17 cellular contexts compared by ENCODE assay signal in genomic region chr11:48093323-48093722, GRCh38.
DNase-seq lines count a peak whose midpoint lies in the region; ATAC-seq, FAIRE-seq and TF ChIP-seq lines count a peak whose summit lies in the region.
"Had no signal": no experiment of that assay in that cellular context is flagged by ENCODE, and none has a peak within 500 bp of the region (broad histone marks: within the 10 kb centered on the region; RNA-seq: fewer than 3 reads in every experiment).

No MANE protein-coding gene starts in this region.

- ATAC-seq in natural killer cell = no peak
- no peak for ATAC-seq in left cardiac atrium
- ATAC-seq in GM21526 (IDR thresholded peaks at IDR 0.05; ENCODE audit: low FRiP score, unreplicated experiment) = no peak
- ATAC-seq: activated naive CD4-positive, alpha-beta T cell treated with anti-CD3 and anti-CD28 coated beads, Interleukin-2, amount 50 U/mL, for 72 hours; stimulated activated naive CD8-positive, alpha-beta T cell treated with anti-CD3 and anti-CD28 coated beads, Interleukin-15, Interleukin-2, amounts not matched to agents 100 U/mL and 50 U/mL, for 24 hours had no signal

- no peaks in the 10 kb centered on the region for H3K36me3 Mint-ChIP-seq in natural killer cell

- in situ Hi-C loops in ACHN (cut with HindIII; ENCODE audit: low pct_ligation_motif_present, low pct_unique_long_range_greater_than_20kb, low sequenced_read_pairs) = no loop called here

- H2AFZ ChIP-seq in KMS-11 (ENCODE audit: low read depth) = no peak overlapping the region

- H3K4me2 ChIP-seq in KMS-11 = peak overlapping the region; percentile 35

- peaks cover 28% of the 10 kb centered on the region for H3K4me1 ChIP-seq in KMS-11 (ENCODE audit: low read depth, poor library complexity, severe bottlenecking)

- no peaks in the 10 kb centered on the region for H3K9me3 Mint-ChIP-seq in natural killer cell
- H3K9me3 Mint-ChIP-seq: activated naive CD4-positive, alpha-beta T cell treated with anti-CD3 and anti-CD28 coated beads, Interleukin-2, amount 50 U/mL, for 72 hours; neural crest cell had no signal

- peak overlapping the region; percentile 72 to 77 for H3K27ac Mint-ChIP-seq in natural killer cell
- H3K27ac Mint-ChIP-seq: activated naive CD4-positive, alpha-beta T cell treated with anti-CD3 and anti-CD28 coated beads, Interleukin-2, amount 50 U/mL, for 72 hours had no signal

- no peaks in the 10 kb centered on the region for H3K27me3 Mint-ChIP-seq in natural killer cell (ENCODE audit: low read depth in 2 of 2)

- FAIRE-seq in bronchial epithelial cell (lab: Jason Lieb, UNC) = no peak
- FAIRE-seq: keratinocyte had no signal

- H3K9ac ChIP-seq in KMS-11 = no peak overlapping the region

- no peak for TF ChIP-seq CTCF in C4-2B (conservative IDR thresholded peaks at IDR 0.05)
- no peak for TF ChIP-seq CTCF in KMS-11 (conservative IDR thresholded peaks at IDR 0.05; ENCODE audit: low read depth, low read length)
- TF ChIP-seq CTCF in bronchial epithelial cell (IDR thresholded peaks at IDR 0.05; ENCODE audit: insufficient read depth, low read length, severe bottlenecking) = no peak
- no peak for TF ChIP-seq CTCF in natural killer cell (IDR thresholded peaks at IDR 0.05)

- H3K36me3 ChIP-seq in KMS-11 (ENCODE audit: insufficient read depth) = no peaks in the 10 kb centered on the region
- no peaks in the 10 kb centered on the region for H3K36me3 ChIP-seq in bronchial epithelial cell (ENCODE audit: control insufficient read depth, insufficient read depth, low read length)

- H3K27ac ChIP-seq in C4-2B (peak overlapping the region; percentile 49; the same call in 1 of the 2 replicates), KMS-11 (no peak overlapping the region)
- H3K27ac ChIP-seq: RWPE1 had no signal

- H3K4me3 ChIP-seq in KMS-11 (IDR thresholded peaks at IDR 0.05; ENCODE audit: insufficient read depth, low read depth, low read length) = no peak overlapping the region
- H3K4me3 ChIP-seq in bronchial epithelial cell (ENCODE audit: low read depth, low read length) = no peak overlapping the region

- H3K4me3 Mint-ChIP-seq in natural killer cell = no peak overlapping the region
- H3K4me3 Mint-ChIP-seq: neural crest cell had no signal

- H4K20me1 ChIP-seq in KMS-11 (ENCODE audit: insufficient read depth) = no peaks in the 10 kb centered on the region

- no peaks in the 10 kb centered on the region for H3K79me2 ChIP-seq in KMS-11 (ENCODE audit: insufficient read depth, low read depth)

- DNase-seq in bronchial epithelial cell (ENCODE audit: low read depth) (peak; percentile 23), natural killer cell (no peak), left cardiac atrium (no peak), ACHN (no peak)
- DNase-seq in activated CD4-positive, alpha-beta T cell treated with anti-CD3 and anti-CD28 coated beads for 48 hours = no peak
- DNase-seq: activated CD4-positive, alpha-beta T cell treated with anti-CD3 and anti-CD28 coated beads, Interleukin-2, amount 50 U/mL, for 4 hours; activated T-cell treated with anti-CD3 and anti-CD28 coated beads for 4 hours; Kasumi-1; NCI-H1436 treated with DMSO at 0.1 percent for 48 hours; stimulated activated naive CD8-positive, alpha-beta T cell treated with anti-CD3 and anti-CD28 coated beads, Interleukin-15, Interleukin-2, amounts not matched to agents 100 U/mL and 50 U/mL, for 24 hours had no signal

- H3K27me3 ChIP-seq in KMS-11 (ENCODE audit: insufficient read depth, low read depth) = no peaks in the 10 kb centered on the region
- H3K27me3 ChIP-seq in bronchial epithelial cell (ENCODE audit: control insufficient read depth, insufficient read depth, low read length) = no peaks in the 10 kb centered on the region

- intact Hi-C loops in natural killer cell (cut with micrococcal nuclease) = no loop called here
- intact Hi-C loops in left cardiac atrium (cut with DNase I) = no loop called here

- H3K4me1 Mint-ChIP-seq in natural killer cell = peaks cover 69 to 77% of the 10 kb centered on the region in 2 donors
